ENCODE assay signal across 27 cellular contexts in genomic region chr10:33967721-33968120, GRCh38.
"Had no signal": no experiment of that assay in that cellular context is flagged by ENCODE, and none has a peak within 500 bp of the region (broad histone marks: within the 10 kb centered on the region; RNA-seq: fewer than 3 reads in every experiment).

No MANE protein-coding gene starts in this region.

- H3K27ac ChIP-seq: WERI-Rb-1 had no signal

- ATAC-seq: activated CD8-positive, alpha-beta memory T cell treated with anti-CD3 and anti-CD28 coated beads, Interleukin-2, amount 10 ng/mL, durations not matched to agents 7 days and 5 days; Panc1 had no signal

- H3K36me3 ChIP-seq: WERI-Rb-1 had no signal

- DNase-seq: activated CD4-positive, alpha-beta memory T cell treated with anti-CD3 and anti-CD28 coated beads, Interleukin-2, amount 10 ng/mL, durations not matched to agents 7 days and 5 days; activated CD4-positive, alpha-beta T cell treated with anti-CD3 and anti-CD28 coated beads for 1 hour; activated CD4-positive, alpha-beta T cell treated with anti-CD3 and anti-CD28 coated beads for 48 hours; activated CD4-positive, CD25-positive, alpha-beta regulatory T cell; activated CD8-positive, alpha-beta memory T cell treated with anti-CD3 and anti-CD28 coated beads for 24 hours; activated CD8-positive, alpha-beta memory T cell treated with anti-CD3 and anti-CD28 coated beads, Interleukin-2, amount 10 ng/mL, durations not matched to agents 7 days and 5 days; activated CD8-positive, alpha-beta memory T cell treated with anti-CD3 and anti-CD28 coated beads, Interleukin-2, amount 50 U/mL, for 48 hours; activated effector memory CD4-positive, alpha-beta T cell treated with Interleukin-2 at 50 U/mL for 16 hours; activated naive CD4-positive, alpha-beta T cell treated with anti-CD3 and anti-CD28 coated beads, Interleukin-2, amount 10 ng/mL, durations not matched to agents 7 days and 5 days; activated T-cell treated with anti-CD3 and anti-CD28 coated beads, Interleukin-2, amount 50 U/mL, for 48 hours; amygdala; caudate nucleus; Karpas-422; KBM-7; NCI-H1048; NCI-H1105 treated with DMSO at 0.1 percent for 48 hours; NCI-H1436; NCI-H1694; NCI-H1930; NCI-H2081 treated with DMSO at 0.1 percent for 48 hours; NCI-H226; NCI-H524 treated with DMSO at 0.1 percent for 48 hours; RPMI8226; SHP77 treated with DMSO at 0.1 percent for 48 hours; T1000; WERI-Rb-1 had no signal
